ENCODE assay signal across 27 cellular contexts in the genomic region with DNA sequence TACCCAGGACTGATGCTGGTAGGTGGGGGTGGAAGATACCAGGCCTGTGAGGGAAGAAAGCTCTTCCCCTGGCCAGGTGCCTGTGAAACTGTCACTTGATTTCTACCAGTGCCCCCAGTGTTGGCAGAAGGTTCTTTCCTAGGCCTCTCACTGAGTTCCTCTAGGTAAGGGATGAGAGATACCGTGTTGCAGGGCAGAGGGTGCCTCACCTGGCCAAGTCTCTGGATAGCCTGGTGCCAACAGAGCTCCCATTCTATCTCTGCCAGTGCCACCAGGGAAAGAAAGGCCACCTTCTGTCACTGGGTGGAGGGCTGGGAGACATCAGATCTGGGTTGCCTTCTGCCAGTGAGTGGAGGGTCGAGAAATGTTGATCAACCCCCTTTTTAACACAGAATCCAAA.
"Had no signal": no experiment of that assay in that cellular context is flagged by ENCODE, and none has a peak within 500 bp of the region (broad histone marks: within the 10 kb centered on the region; RNA-seq: fewer than 3 reads in every experiment).

No MANE protein-coding gene starts in this region.

- H3K27me3 Mint-ChIP-seq: central memory CD8-positive, alpha-beta T cell; progenitor cell of endocrine pancreas had no signal

- H3K9ac ChIP-seq: parathyroid adenoma had no signal

- H3K4me3 Mint-ChIP-seq: central memory CD8-positive, alpha-beta T cell; naive thymus-derived CD8-positive, alpha-beta T cell; nephron progenitor cell; stimulated activated naive CD8-positive, alpha-beta T cell treated with anti-CD3 and anti-CD28 coated beads, Interleukin-15, amount 100 ng/mL, for 72 hours had no signal

- H3K27ac ChIP-seq: epithelial cell of prostate, gastrocnemius medialis, parathyroid adenoma, right lobe of liver, suprapubic skin, transverse colon had no signal

- H3K9me3 Mint-ChIP-seq: central memory CD8-positive, alpha-beta T cell; stimulated activated naive CD8-positive, alpha-beta T cell treated with anti-CD3 and anti-CD28 coated beads, Interleukin-15, amount 100 ng/mL, for 72 hours had no signal

- ATAC-seq: esophagus mucosa; gastrocnemius medialis; left lobe of liver; naive thymus-derived CD8-positive, alpha-beta T cell; right lobe of liver; stimulated activated naive CD8-positive, alpha-beta T cell treated with anti-CD3 and anti-CD28 coated beads, Interleukin-15, amount 100 ng/mL, for 72 hours had no signal

- H3K27me3 ChIP-seq: right lobe of liver, suprapubic skin, transverse colon had no signal

- H3K36me3 ChIP-seq: gastrocnemius medialis, right lobe of liver, suprapubic skin, transverse colon had no signal

- H3K4me1 ChIP-seq: gastrocnemius medialis, right lobe of liver, suprapubic skin had no signal

- DNase-seq: cortex of kidney; effector CD4-positive, alpha-beta T cell; foreskin fibroblast; gastrocnemius medialis; head of caudate nucleus; kidney; mesenchymal stem cell; midbrain; naive thymus-derived CD8-positive, alpha-beta T cell; nephron progenitor cell; occipital lobe; right lobe of liver; stimulated activated CD4-positive, alpha-beta T cell treated with anti-CD3 and anti-CD28 coated beads, Interleukin-12 subunit alpha, Interleukin-12 subunit beta, amount 100 ng/mL, for 4 hours; stimulated activated CD4-positive, alpha-beta T cell treated with anti-CD3 and anti-CD28 coated beads, Interleukin-1b, Interleukin-23, amount 100 ng/mL, for 48 hours; stimulated activated CD4-positive, alpha-beta T cell treated with anti-CD3 and anti-CD28 coated beads, Interleukin-4, amount 100 ng/mL, for 1 hour; stimulated activated CD8-positive, alpha-beta memory T cell treated with anti-CD3 and anti-CD28 coated beads, Interleukin-4, amount 100 ng/mL, for 48 hours; stimulated activated naive CD4-positive, alpha-beta T cell; stimulated activated naive CD8-positive, alpha-beta T cell treated with anti-CD3 and anti-CD28 coated beads, Interleukin-15, amount 100 ng/mL, for 72 hours; transverse colon had no signal

- H3K4me1 Mint-ChIP-seq: stimulated activated naive CD8-positive, alpha-beta T cell treated with anti-CD3 and anti-CD28 coated beads, Interleukin-15, amount 100 ng/mL, for 72 hours had no signal

- H3K4me3 ChIP-seq: gastrocnemius medialis, right lobe of liver, smooth muscle cell, suprapubic skin, transverse colon had no signal

- H3K9me3 ChIP-seq: right lobe of liver, suprapubic skin, transverse colon had no signal

- H3K27ac Mint-ChIP-seq: naive thymus-derived CD8-positive, alpha-beta T cell; nephron progenitor cell; progenitor cell of endocrine pancreas; stimulated activated naive CD8-positive, alpha-beta T cell treated with anti-CD3 and anti-CD28 coated beads, Interleukin-15, amount 100 ng/mL, for 72 hours had no signal
